ENCODE assay signal across 1 cellular context in the genomic region with DNA sequence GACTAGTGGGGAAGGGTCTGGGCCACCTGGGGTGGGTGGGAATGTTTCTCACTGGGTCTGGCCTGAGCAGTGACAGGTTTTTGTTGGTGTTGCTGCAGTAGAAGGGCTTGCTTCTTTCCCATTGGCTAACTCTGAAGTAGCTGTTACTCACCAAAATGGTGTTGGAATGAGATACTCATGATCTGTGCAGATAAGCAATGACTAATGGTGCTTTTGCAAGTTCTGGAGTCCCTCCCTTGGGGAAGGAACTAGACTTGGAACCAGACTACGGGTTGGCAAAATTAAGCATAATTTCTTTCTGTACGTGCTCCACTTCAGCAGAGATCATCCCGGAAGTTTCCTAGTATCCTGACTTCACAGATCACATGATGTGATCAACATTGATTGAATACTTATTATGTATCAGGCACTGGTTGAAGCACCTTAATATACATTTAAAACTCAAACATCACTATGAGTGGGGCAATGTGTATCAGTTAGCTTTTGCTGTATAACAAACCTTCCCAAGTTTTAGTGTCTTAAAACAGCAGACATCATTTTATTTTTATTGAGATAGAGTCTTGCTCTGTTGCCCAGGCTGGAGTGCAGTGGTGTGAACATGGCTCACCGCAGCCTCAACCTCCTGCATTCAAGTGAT.
A peak's percentile ranks its signal among the peaks of the same experiment; 100 is the strongest.
TF ChIP-seq lines count a peak whose summit lies in the region.

No MANE protein-coding gene starts in this region.

TF ChIP-seq in K562, 482 proteins besides CTCF, POLR2A, EP300 and RAD21 (continued from another document and continues in another):
- TF ChIP-seq, protein P1, sequence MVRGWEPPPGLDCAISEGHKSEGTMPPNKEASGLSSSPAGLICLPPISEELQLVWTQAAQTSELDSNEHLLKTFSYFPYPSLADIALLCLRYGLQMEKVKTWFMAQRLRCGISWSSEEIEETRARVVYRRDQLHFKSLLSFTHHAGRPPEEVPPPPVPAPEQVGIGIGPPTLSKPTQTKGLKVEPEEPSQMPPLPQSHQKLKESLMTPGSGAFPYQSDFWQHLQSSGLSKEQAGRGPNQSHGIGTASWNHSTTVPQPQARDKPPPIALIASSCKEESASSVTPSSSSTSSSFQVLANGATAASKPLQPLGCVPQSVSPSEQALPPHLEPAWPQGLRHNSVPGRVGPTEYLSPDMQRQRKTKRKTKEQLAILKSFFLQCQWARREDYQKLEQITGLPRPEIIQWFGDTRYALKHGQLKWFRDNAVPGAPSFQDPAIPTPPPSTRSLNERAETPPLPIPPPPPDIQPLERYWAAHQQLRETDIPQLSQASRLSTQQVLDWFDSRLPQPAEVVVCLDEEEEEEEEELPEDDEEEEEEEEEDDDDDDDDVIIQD (CRISPR knock-in tag; IDR thresholded peaks at IDR 0.05): no peak
- TF ChIP-seq TFAM (CRISPR knock-in tag; conservative IDR thresholded peaks at IDR 0.05) (no peak), FOXP1 (CRISPR knock-in tag; IDR thresholded peaks at IDR 0.05) (no peak), ZNF436 (CRISPR knock-in tag; IDR thresholded peaks at IDR 0.05) (no peak), GABPA (tag; conservative IDR thresholded peaks at IDR 0.05; ENCODE audit: low read depth) (no peak), MAFK (IDR thresholded peaks at IDR 0.05; ENCODE audit: low read length) (no peak), SREBF2 (CRISPR knock-in tag; IDR thresholded peaks at IDR 0.05) (no peak), ATF1 (CRISPR knock-in tag; IDR thresholded peaks at IDR 0.05) (no peak), ATF1 (tag; IDR thresholded peaks at IDR 0.05) (peak; percentile 49), RBM17 (IDR thresholded peaks at IDR 0.05; ENCODE audit: borderline replicate concordance, low read depth, low read length) (no peak), XRCC5 (IDR thresholded peaks at IDR 0.05; ENCODE audit: low read depth, low read length) (no peak), MTA2 (IDR thresholded peaks at IDR 0.05; ENCODE audit: low read depth) (peak; percentile 46; the same call in 1 of the 2 replicates), SMAD2 (IDR thresholded peaks at IDR 0.05; ENCODE audit: low read depth, low read length) (no peak), RBM22 (IDR thresholded peaks at IDR 0.05; ENCODE audit: low read depth, low read length, poor library complexity, severe bottlenecking) (no peak), CXXC5 (CRISPR knock-in tag; IDR thresholded peaks at IDR 0.05) (no peak; the same call in 1 of the 2 replicates), THRAP3 (IDR thresholded peaks at IDR 0.05; ENCODE audit: borderline replicate concordance) (no peak), RBBP5 (IDR thresholded peaks at IDR 0.05; ENCODE audit: borderline replicate concordance, insufficient read depth, low read length, poor library complexity, severe bottlenecking) (no peak), NFIC (IDR thresholded peaks at IDR 0.05) (no peak), CBFA2T2 (conservative IDR thresholded peaks at IDR 0.05) (peak; percentile 47), ZEB2 (IDR thresholded peaks at IDR 0.05) (no peak), GTF2F1 (IDR thresholded peaks at IDR 0.05; ENCODE audit: low read depth, low read length) (no peak)
- TF ChIP-seq, protein P2, sequence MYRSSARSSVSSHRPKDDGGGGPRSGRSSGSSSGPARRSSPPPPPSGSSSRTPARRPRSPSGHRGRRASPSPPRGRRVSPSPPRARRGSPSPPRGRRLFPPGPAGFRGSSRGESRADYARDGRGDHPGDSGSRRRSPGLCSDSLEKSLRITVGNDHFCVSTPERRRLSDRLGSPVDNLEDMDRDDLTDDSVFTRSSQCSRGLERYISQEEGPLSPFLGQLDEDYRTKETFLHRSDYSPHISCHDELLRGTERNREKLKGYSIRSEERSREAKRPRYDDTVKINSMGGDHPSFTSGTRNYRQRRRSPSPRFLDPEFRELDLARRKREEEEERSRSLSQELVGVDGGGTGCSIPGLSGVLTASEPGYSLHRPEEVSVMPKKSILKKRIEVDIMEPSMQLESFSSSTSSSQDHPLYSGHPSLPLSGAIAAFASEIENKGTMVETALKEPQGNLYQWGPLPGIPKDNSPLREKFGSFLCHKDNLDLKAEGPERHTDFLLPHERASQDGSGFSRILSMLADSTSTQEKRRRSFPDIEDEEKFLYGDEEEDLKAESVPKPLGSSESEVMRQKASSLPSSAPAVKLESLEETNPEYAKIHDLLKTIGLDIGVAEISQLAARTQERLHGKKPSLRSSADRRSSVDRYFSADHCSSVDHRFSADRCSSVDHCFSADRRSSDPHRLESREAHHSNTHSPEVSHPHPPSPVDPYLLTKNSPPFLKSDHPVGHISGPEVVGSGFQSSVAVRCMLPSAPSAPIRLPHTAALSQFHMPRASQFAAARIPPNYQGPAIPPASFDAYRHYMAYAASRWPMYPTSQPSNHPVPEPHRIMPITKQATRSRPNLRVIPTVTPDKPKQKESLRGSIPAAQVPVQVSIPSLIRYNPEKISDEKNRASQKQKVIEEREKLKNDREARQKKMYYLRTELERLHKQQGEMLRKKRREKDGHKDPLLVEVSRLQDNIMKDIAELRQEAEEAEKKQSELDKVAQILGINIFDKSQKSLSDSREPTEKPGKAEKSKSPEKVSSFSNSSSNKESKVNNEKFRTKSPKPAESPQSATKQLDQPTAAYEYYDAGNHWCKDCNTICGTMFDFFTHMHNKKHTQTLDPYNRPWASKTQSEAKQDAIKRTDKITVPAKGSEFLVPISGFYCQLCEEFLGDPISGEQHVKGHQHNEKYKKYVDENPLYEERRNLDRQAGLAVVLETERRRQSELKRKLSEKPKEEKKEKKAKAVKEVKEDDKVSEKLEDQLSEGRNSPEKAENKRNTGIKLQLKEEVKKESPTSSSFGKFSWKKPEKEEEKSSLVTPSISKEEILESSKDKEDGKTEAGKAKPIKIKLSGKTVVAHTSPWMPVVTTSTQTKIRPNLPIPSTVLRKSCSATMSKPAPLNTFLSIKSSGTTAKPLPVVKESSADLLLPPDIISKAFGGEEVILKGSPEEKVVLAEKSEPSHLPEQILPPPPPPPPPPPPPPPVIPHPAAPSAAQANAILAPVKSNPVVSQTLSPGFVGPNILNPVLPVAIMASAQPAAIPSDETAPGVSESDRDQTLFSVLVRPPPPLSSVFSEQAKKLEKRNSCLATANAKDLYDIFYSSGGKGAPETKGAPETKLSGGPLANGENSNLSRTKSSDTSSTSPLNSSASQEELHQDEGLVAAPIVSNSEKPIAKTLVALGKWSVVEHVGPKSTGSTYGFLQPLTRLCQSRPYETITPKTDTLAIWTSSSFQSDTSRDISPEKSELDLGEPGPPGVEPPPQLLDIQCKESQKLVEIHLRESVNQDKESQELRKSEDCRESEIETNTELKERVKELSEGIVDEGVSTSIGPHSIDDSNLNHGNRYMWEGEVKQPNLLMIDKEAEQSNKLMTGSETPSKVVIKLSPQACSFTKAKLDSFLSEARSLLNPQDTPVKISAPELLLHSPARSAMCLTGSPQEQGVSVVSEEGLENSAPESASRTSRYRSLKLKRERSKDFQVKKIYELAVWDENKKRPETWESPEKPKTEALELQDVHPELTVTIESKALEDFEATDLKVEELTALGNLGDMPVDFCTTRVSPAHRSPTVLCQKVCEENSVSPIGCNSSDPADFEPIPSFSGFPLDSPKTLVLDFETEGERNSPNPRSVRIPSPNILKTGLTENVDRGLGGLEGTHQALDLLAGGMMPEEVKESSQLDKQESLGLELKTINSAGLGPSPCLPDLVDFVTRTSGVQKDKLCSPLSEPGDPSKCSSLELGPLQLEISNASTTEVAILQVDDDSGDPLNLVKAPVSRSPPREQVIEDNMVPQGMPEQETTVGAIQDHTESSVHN (IDR thresholded peaks at IDR 0.05; ENCODE audit: borderline replicate concordance in 1 of 2, low read depth in 1 of 2): no peak
- TF ChIP-seq, protein P3, sequence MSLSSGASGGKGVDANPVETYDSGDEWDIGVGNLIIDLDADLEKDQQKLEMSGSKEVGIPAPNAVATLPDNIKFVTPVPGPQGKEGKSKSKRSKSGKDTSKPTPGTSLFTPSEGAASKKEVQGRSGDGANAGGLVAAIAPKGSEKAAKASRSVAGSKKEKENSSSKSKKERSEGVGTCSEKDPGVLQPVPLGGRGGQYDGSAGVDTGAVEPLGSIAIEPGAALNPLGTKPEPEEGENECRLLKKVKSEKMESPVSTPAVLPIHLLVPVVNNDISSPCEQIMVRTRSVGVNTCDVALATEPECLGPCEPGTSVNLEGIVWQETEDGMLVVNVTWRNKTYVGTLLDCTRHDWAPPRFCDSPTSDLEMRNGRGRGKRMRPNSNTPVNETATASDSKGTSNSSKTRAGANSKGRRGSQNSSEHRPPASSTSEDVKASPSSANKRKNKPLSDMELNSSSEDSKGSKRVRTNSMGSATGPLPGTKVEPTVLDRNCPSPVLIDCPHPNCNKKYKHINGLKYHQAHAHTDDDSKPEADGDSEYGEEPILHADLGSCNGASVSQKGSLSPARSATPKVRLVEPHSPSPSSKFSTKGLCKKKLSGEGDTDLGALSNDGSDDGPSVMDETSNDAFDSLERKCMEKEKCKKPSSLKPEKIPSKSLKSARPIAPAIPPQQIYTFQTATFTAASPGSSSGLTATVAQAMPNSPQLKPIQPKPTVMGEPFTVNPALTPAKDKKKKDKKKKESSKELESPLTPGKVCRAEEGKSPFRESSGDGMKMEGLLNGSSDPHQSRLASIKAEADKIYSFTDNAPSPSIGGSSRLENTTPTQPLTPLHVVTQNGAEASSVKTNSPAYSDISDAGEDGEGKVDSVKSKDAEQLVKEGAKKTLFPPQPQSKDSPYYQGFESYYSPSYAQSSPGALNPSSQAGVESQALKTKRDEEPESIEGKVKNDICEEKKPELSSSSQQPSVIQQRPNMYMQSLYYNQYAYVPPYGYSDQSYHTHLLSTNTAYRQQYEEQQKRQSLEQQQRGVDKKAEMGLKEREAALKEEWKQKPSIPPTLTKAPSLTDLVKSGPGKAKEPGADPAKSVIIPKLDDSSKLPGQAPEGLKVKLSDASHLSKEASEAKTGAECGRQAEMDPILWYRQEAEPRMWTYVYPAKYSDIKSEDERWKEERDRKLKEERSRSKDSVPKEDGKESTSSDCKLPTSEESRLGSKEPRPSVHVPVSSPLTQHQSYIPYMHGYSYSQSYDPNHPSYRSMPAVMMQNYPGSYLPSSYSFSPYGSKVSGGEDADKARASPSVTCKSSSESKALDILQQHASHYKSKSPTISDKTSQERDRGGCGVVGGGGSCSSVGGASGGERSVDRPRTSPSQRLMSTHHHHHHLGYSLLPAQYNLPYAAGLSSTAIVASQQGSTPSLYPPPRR (CRISPR knock-in tag; IDR thresholded peaks at IDR 0.05; ENCODE audit: borderline replicate concordance): no peak
- TF ChIP-seq, protein P4, sequence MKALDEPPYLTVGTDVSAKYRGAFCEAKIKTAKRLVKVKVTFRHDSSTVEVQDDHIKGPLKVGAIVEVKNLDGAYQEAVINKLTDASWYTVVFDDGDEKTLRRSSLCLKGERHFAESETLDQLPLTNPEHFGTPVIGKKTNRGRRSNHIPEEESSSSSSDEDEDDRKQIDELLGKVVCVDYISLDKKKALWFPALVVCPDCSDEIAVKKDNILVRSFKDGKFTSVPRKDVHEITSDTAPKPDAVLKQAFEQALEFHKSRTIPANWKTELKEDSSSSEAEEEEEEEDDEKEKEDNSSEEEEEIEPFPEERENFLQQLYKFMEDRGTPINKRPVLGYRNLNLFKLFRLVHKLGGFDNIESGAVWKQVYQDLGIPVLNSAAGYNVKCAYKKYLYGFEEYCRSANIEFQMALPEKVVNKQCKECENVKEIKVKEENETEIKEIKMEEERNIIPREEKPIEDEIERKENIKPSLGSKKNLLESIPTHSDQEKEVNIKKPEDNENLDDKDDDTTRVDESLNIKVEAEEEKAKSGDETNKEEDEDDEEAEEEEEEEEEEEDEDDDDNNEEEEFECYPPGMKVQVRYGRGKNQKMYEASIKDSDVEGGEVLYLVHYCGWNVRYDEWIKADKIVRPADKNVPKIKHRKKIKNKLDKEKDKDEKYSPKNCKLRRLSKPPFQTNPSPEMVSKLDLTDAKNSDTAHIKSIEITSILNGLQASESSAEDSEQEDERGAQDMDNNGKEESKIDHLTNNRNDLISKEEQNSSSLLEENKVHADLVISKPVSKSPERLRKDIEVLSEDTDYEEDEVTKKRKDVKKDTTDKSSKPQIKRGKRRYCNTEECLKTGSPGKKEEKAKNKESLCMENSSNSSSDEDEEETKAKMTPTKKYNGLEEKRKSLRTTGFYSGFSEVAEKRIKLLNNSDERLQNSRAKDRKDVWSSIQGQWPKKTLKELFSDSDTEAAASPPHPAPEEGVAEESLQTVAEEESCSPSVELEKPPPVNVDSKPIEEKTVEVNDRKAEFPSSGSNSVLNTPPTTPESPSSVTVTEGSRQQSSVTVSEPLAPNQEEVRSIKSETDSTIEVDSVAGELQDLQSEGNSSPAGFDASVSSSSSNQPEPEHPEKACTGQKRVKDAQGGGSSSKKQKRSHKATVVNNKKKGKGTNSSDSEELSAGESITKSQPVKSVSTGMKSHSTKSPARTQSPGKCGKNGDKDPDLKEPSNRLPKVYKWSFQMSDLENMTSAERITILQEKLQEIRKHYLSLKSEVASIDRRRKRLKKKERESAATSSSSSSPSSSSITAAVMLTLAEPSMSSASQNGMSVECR (CRISPR knock-in tag; IDR thresholded peaks at IDR 0.05): no peak
- TF ChIP-seq, protein P5, sequence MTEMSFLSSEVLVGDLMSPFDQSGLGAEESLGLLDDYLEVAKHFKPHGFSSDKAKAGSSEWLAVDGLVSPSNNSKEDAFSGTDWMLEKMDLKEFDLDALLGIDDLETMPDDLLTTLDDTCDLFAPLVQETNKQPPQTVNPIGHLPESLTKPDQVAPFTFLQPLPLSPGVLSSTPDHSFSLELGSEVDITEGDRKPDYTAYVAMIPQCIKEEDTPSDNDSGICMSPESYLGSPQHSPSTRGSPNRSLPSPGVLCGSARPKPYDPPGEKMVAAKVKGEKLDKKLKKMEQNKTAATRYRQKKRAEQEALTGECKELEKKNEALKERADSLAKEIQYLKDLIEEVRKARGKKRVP (CRISPR knock-in tag; IDR thresholded peaks at IDR 0.05): peak; percentile 36; the same call in 1 of the 2 replicates
- TF ChIP-seq, protein P6, sequence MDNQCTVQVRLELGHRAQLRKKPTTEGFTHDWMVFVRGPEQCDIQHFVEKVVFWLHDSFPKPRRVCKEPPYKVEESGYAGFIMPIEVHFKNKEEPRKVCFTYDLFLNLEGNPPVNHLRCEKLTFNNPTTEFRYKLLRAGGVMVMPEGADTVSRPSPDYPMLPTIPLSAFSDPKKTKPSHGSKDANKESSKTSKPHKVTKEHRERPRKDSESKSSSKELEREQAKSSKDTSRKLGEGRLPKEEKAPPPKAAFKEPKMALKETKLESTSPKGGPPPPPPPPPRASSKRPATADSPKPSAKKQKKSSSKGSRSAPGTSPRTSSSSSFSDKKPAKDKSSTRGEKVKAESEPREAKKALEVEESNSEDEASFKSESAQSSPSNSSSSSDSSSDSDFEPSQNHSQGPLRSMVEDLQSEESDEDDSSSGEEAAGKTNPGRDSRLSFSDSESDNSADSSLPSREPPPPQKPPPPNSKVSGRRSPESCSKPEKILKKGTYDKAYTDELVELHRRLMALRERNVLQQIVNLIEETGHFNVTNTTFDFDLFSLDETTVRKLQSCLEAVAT (IDR thresholded peaks at IDR 0.05): no peak
- TF ChIP-seq, protein P7, sequence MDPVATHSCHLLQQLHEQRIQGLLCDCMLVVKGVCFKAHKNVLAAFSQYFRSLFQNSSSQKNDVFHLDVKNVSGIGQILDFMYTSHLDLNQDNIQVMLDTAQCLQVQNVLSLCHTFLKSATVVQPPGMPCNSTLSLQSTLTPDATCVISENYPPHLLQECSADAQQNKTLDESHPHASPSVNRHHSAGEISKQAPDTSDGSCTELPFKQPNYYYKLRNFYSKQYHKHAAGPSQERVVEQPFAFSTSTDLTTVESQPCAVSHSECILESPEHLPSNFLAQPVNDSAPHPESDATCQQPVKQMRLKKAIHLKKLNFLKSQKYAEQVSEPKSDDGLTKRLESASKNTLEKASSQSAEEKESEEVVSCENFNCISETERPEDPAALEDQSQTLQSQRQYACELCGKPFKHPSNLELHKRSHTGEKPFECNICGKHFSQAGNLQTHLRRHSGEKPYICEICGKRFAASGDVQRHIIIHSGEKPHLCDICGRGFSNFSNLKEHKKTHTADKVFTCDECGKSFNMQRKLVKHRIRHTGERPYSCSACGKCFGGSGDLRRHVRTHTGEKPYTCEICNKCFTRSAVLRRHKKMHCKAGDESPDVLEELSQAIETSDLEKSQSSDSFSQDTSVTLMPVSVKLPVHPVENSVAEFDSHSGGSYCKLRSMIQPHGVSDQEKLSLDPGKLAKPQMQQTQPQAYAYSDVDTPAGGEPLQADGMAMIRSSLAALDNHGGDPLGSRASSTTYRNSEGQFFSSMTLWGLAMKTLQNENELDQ (CRISPR knock-in tag; IDR thresholded peaks at IDR 0.05; ENCODE audit: borderline replicate concordance): no peak
